In the genomic region with DNA sequence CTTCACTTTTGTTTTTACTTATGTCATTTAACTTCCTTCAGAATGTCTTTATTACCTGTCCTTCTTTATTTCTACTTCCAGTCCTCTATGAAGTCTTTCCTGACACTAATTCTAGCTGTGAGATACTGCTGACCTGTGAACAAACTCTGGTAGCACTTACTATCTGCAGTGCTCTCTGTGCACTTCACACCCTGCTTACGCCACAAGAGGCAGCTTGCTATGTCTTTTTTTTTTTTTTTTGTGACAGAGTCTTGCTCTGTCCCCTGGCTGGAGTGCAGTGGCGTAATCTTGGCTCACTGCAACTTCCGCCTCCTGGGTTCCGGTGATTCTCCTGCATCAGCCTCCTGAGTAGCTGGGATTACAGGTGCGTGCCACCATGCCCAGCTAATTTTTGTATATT, we compare ENCODE assay signal across 8 cellular contexts. TPM values are rescaled to one million over a fixed set of nuclear protein-coding genes. Genes with fewer than 3 reads are reported as not detected.
A peak's percentile ranks its signal among the peaks of the same experiment; 100 is the strongest.
DNase-seq lines count a peak whose midpoint lies in the region; ATAC-seq, FAIRE-seq and TF ChIP-seq lines count a peak whose summit lies in the region.

No MANE protein-coding gene starts in this region.

- BruUV-seq in endothelial cell of umbilical vein (replicated peaks; lab: Mats Ljungman, UMichigan) (no TSS peak), Calu3 (replicated peaks; lab: Mats Ljungman, UMichigan) (no TSS peak)

- dilution Hi-C loops in endothelial cell of umbilical vein (cut with MboI; ENCODE audit: extremely low pct_ligation_motif_present, low sequenced_read_pairs): loop anchor here (25.0 kb wide), 1 partner anchor 196 kb away; no protein-coding TSS in a partner anchor

- no peaks in the 10 kb centered on the region for H3K36me3 ChIP-seq in endothelial cell of umbilical vein (ENCODE audit: control insufficient read depth in 2 of 2, extremely low read depth in 1 of 2, insufficient read depth in 2 of 2, low read length in 2 of 2)
- H3K36me3 ChIP-seq in prostate gland: no peaks in the 10 kb centered on the region

- POLR2A ChIA-PET in endothelial cell of umbilical vein (lab: Charles Lee): interaction anchor here (0.7 kb wide), 1 partner anchor 15 kb away, joined by 5 read pairs; no protein-coding TSS in a partner anchor

- FAIRE-seq in endothelial cell of umbilical vein (lab: Jason Lieb, UNC): no peak

- H3K27ac Mint-ChIP-seq in Calu3 (ENCODE audit: unreplicated experiment): no peak overlapping the region

- no peaks in the 10 kb centered on the region for H3K9me1 ChIP-seq in endothelial cell of umbilical vein (replicated peaks; ENCODE audit: control insufficient read depth, extremely low read depth, insufficient read depth, low read length)

- H4K20me1 ChIP-seq in endothelial cell of umbilical vein (replicated peaks; ENCODE audit: control insufficient read depth, extremely low read depth, insufficient read depth, low read length): no peaks in the 10 kb centered on the region

- no peaks in the 10 kb centered on the region for H3K27me3 Mint-ChIP-seq in Calu3 (ENCODE audit: unreplicated experiment)

- H3K4me1 Mint-ChIP-seq in Calu3 (ENCODE audit: low read depth, unreplicated experiment): peaks cover 34% of the 10 kb centered on the region

- no peaks in the 10 kb centered on the region for H3K9me3 ChIP-seq in endothelial cell of umbilical vein (replicated peaks; ENCODE audit: control insufficient read depth, insufficient read depth, low read length)
- H3K9me3 ChIP-seq in prostate gland: no peaks in the 10 kb centered on the region

- H3K4me3 ChIP-seq in endothelial cell of umbilical vein (replicated peaks in 1 of 3; ENCODE audit: insufficient read depth in 1 of 3, low read depth in 1 of 3, low read length in 3 of 3): peak overlapping the region in 1 of 3 experiments; percentile 10
- H3K4me3 ChIP-seq in prostate gland: no peak overlapping the region

- H2AFZ ChIP-seq in endothelial cell of umbilical vein (ENCODE audit: low read depth, low read length): no peak overlapping the region

- TF ChIP-seq CTCF in endothelial cell of umbilical vein (IDR thresholded peaks at IDR 0.05; ENCODE audit: extremely low read depth in 1 of 2, insufficient read depth in 1 of 2, low read depth in 1 of 2, low read length in 2 of 2) (no peak), prostate gland (IDR thresholded peaks at IDR 0.05) (no peak), Calu3 (IDR thresholded peaks at IDR 0.05; ENCODE audit: unreplicated experiment) (no peak)

- ATAC-seq in GM18867 (IDR thresholded peaks at IDR 0.05; ENCODE audit: unreplicated experiment): peak; percentile 42
- no peak for ATAC-seq in GM21390 (IDR thresholded peaks at IDR 0.05; ENCODE audit: unreplicated experiment)
- no peak for ATAC-seq in GM21360 (IDR thresholded peaks at IDR 0.05; ENCODE audit: unreplicated experiment)

- H3K4me2 ChIP-seq in endothelial cell of umbilical vein (ENCODE audit: insufficient read depth, low read length): peak overlapping the region; percentile 68

- H3K4me1 ChIP-seq in endothelial cell of umbilical vein (ENCODE audit: control insufficient read depth, extremely low read depth, insufficient read depth, low read length) (peaks cover 42% of the 10 kb centered on the region), prostate gland (replicated peaks) (peaks cover 15% of the 10 kb centered on the region)

- H3K27me3 ChIP-seq in endothelial cell of umbilical vein (ENCODE audit: control insufficient read depth in 2 of 2, insufficient read depth in 2 of 2, low read length in 2 of 2) (no peaks in the 10 kb centered on the region), prostate gland (replicated peaks; ENCODE audit: insufficient read depth) (no peaks in the 10 kb centered on the region)

- CTCF ChIA-PET in endothelial cell of umbilical vein (lab: Charles Lee): interaction anchor here (0.5 to 2.6 kb wide), 6 partner anchors 11 to 267 kb away, joined by 3 to 35 read pairs (median 5); a partner anchor contains a TSS
- CTCF ChIA-PET in Calu3 (lab: Charles Lee): interaction anchor here (0.9 to 3.1 kb wide), 2 partner anchors 9 to 11 kb away, joined by 6 to 10 read pairs; a partner anchor contains a TSS

- DNase-seq in NOMO-1 (lab: John Stamatoyannopoulos, UW; ENCODE audit: unreplicated experiment in 2 of 2): peak; percentile 46 to 59
- no peak for DNase-seq in endothelial cell of umbilical vein (ENCODE audit: low read depth, low spot score)
- DNase-seq in prostate gland (ENCODE audit: low spot score): no peak
- no peak for DNase-seq in head of caudate nucleus
- DNase-seq in Calu3: no peak

- intact Hi-C loops in endothelial cell of umbilical vein (cut with micrococcal nuclease) (loop anchor here (1.0 kb wide), 1 partner anchor 14 kb away; no protein-coding TSS in a partner anchor), prostate gland (cut with DNase I) (no loop called here), head of caudate nucleus (cut with DNase I) (no loop called here), Calu3 (cut with micrococcal nuclease; ENCODE audit: unreplicated experiment) (no loop called here)

- no peak overlapping the region for H3K4me3 Mint-ChIP-seq in Calu3 (ENCODE audit: low read depth, unreplicated experiment)

- no peaks in the 10 kb centered on the region for H3K36me3 Mint-ChIP-seq in Calu3 (ENCODE audit: insufficient read depth, unreplicated experiment)

- TF ChIP-seq POLR2A in endothelial cell of umbilical vein (IDR thresholded peaks at IDR 0.05; ENCODE audit: low read depth, low read length): no peak
- TF ChIP-seq POLR2A in prostate gland (IDR thresholded peaks at IDR 0.05): no peak

- peak overlapping the region; percentile 17 for H3K9ac ChIP-seq in endothelial cell of umbilical vein (replicated peaks; ENCODE audit: extremely low read depth, insufficient read depth, low read length)

- 65% methylated on average over 5 of the region's 5 CpGs for WGBS in prostate gland

- peaks cover 14% of the 10 kb centered on the region for H3K79me2 ChIP-seq in endothelial cell of umbilical vein (ENCODE audit: control insufficient read depth, insufficient read depth, low read length)

- H3K27ac ChIP-seq in endothelial cell of umbilical vein (ENCODE audit: insufficient read depth, low read depth, low read length) (peak overlapping the region; percentile 78), prostate gland (peak overlapping the region; percentile 19 to 30)

- no peaks in the 10 kb centered on the region for H3K9me3 Mint-ChIP-seq in Calu3 (ENCODE audit: low read depth, unreplicated experiment)

TF ChIP-seq in endothelial cell of umbilical vein, 7 proteins besides CTCF, POLR2A, EP300 and RAD21:
- TF ChIP-seq, protein P1, sequence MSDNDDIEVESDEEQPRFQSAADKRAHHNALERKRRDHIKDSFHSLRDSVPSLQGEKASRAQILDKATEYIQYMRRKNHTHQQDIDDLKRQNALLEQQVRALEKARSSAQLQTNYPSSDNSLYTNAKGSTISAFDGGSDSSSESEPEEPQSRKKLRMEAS (IDR thresholded peaks at IDR 0.05; ENCODE audit: insufficient read depth, insufficient read length): no peak
- TF ChIP-seq MYC (IDR thresholded peaks at IDR 0.05; ENCODE audit: low read depth, low read length) (no peak), POLR2AphosphoS5 (IDR thresholded peaks at IDR 0.05; ENCODE audit: insufficient read depth, low read depth, low read length) (no peak), GATA2 (IDR thresholded peaks at IDR 0.05; ENCODE audit: insufficient read depth, insufficient read length, low read depth, low read length) (no peak), EZH2 (IDR thresholded peaks at IDR 0.05; ENCODE audit: borderline replicate concordance, low read depth, low read length, severe bottlenecking) (no peak), FOS (IDR thresholded peaks at IDR 0.05; ENCODE audit: borderline replicate concordance, insufficient read depth, low read length) (no peak), JUN (IDR thresholded peaks at IDR 0.05; ENCODE audit: borderline replicate concordance, insufficient read depth, insufficient read length, low read depth) (no peak)

RNA-seq across cellular contexts. Expression of a gene that starts 10.7 kb away (rescaled TPM):
- total RNA-seq in endothelial cell of umbilical vein (30.9 and 32.7 TPM in 2 replicates), prostate gland (10 to 100 TPM; 34.1 to 65.0 TPM), Calu3 (2022) (53.7 and 60.1 TPM in 2 replicates)
- polyA plus RNA-seq in endothelial cell of umbilical vein: 33.4 and 34.2 TPM in 2 replicates
- 21.5 and 23.9 TPM in 2 replicates for polyA plus RNA-seq in endothelial cell of umbilical vein (2011; cell fraction: cytosol; rRNA removed)
- 37.3 and 43.2 TPM in 2 replicates for polyA plus RNA-seq in endothelial cell of umbilical vein (2011; cell fraction: nucleus; rRNA removed)
- polyA plus RNA-seq in endothelial cell of umbilical vein (2012): 35.8 and 44.4 TPM in 2 replicates
- 82.2 and 113 TPM in 2 replicates for polyA minus RNA-seq in endothelial cell of umbilical vein
- 20.8 TPM for polyA minus RNA-seq in endothelial cell of umbilical vein (2011; cell fraction: cytosol; rRNA and poly(A)+ RNA removed)
- 33.8 and 38.6 TPM in 2 replicates for polyA minus RNA-seq in endothelial cell of umbilical vein (2011; cell fraction: nucleus; rRNA and poly(A)+ RNA removed)

RNA-seq across cellular contexts. Expression of a gene that starts 25.4 kb away (rescaled TPM):
- 59.6 and 69.0 TPM in 2 replicates for total RNA-seq in endothelial cell of umbilical vein
- 119 and 155 TPM in 2 replicates for polyA plus RNA-seq in endothelial cell of umbilical vein
- 82.0 and 106 TPM in 2 replicates for polyA plus RNA-seq in endothelial cell of umbilical vein (2011; cell fraction: cytosol; rRNA removed)
- polyA plus RNA-seq in endothelial cell of umbilical vein (2011; cell fraction: nucleus; rRNA removed): 26.6 and 28.3 TPM in 2 replicates
- 74.2 and 86.1 TPM in 2 replicates for polyA plus RNA-seq in endothelial cell of umbilical vein (2012)
- 102 and 128 TPM in 2 replicates for polyA minus RNA-seq in endothelial cell of umbilical vein
- 58.3 TPM for polyA minus RNA-seq in endothelial cell of umbilical vein (2011; cell fraction: cytosol; rRNA and poly(A)+ RNA removed)
- polyA minus RNA-seq in endothelial cell of umbilical vein (2011; cell fraction: nucleus; rRNA and poly(A)+ RNA removed): 23.6 and 25.4 TPM in 2 replicates
- total RNA-seq in prostate gland: 10 to 100 TPM; 41.1 to 56.4 TPM
- 28.2 and 31.2 TPM in 2 replicates for total RNA-seq in Calu3 (2022)

RNA-seq across cellular contexts. Expression of a gene that starts 57.8 kb away (rescaled TPM):
- total RNA-seq in endothelial cell of umbilical vein (18.3 and 18.5 TPM in 2 replicates), prostate gland (10 to 100 TPM; 26.6 to 33.5 TPM), Calu3 (2022) (35.2 and 38.0 TPM in 2 replicates)
- 34.1 and 39.3 TPM in 2 replicates for polyA plus RNA-seq in endothelial cell of umbilical vein
- 24.9 and 29.0 TPM in 2 replicates for polyA plus RNA-seq in endothelial cell of umbilical vein (2011; cell fraction: cytosol; rRNA removed)
- polyA plus RNA-seq in endothelial cell of umbilical vein (2011; cell fraction: nucleus; rRNA removed): 51.5 and 52.9 TPM in 2 replicates
- 19.8 and 26.5 TPM in 2 replicates for polyA plus RNA-seq in endothelial cell of umbilical vein (2012)
- polyA minus RNA-seq in endothelial cell of umbilical vein: 32.4 and 37.3 TPM in 2 replicates
- polyA minus RNA-seq in endothelial cell of umbilical vein (2011; cell fraction: cytosol; rRNA and poly(A)+ RNA removed): 26.5 TPM
- polyA minus RNA-seq in endothelial cell of umbilical vein (2011; cell fraction: nucleus; rRNA and poly(A)+ RNA removed): 11.8 and 16.1 TPM in 2 replicates

Comparison
In these comparisons a context has a peak if more than half of its experiments do, and no peak if none do; other contexts are left out.
1. DNase-seq: peak in NOMO-1 (2 of 2); none in endothelial cell of umbilical vein (single experiment), prostate gland (single experiment), head of caudate nucleus (0 of 42) and Calu3 (single experiment).